ENCODE assay signal across 21 cellular contexts in genomic region chr17:61406543-61406845, GRCh38. TPM values are rescaled to one million over a fixed set of nuclear protein-coding genes. Genes with fewer than 3 reads are reported as not detected.
DNase-seq lines count a peak whose midpoint lies in the region; ATAC-seq and TF ChIP-seq lines count a peak whose summit lies in the region.
"Had no signal": no experiment of that assay in that cellular context is flagged by ENCODE, and none has a peak within 500 bp of the region (broad histone marks: within the 10 kb centered on the region; RNA-seq: fewer than 3 reads in every experiment).

No MANE protein-coding gene starts in this region.

- no peak overlapping the region for H3K4me3 ChIP-seq in ascending aorta
- peak overlapping the region; percentile 5 to 53 for H3K4me3 ChIP-seq in left lung
- H3K4me3 ChIP-seq in testis: no peak overlapping the region
- H3K4me3 ChIP-seq: body of pancreas, K562, SK-N-MC had no signal

- H3K4me1 Mint-ChIP-seq in HFFc6 (ENCODE audit: low read depth): peaks cover 61% of the 10 kb centered on the region
- peaks cover 56% of the 10 kb centered on the region for H3K4me1 Mint-ChIP-seq in stimulated activated memory B cell treated with anti-CD40 and anti-IgM and Interleukin-4, amounts not matched to agents 10 μg/mL and 1 μg/mL and 100 μg/mL, for 72 hours

- peaks cover 20% of the 10 kb centered on the region for H3K27me3 Mint-ChIP-seq in HFFc6 (ENCODE audit: insufficient read depth)
- peaks cover 83% of the 10 kb centered on the region for H3K27me3 Mint-ChIP-seq in stimulated activated memory B cell treated with anti-CD40 and anti-IgM and Interleukin-4, amounts not matched to agents 10 μg/mL and 1 μg/mL and 100 μg/mL, for 72 hours

- H3K27ac Mint-ChIP-seq in HFFc6: peak overlapping the region; percentile 93
- H3K27ac Mint-ChIP-seq in stimulated activated memory B cell treated with anti-CD40 and anti-IgM and Interleukin-4, amounts not matched to agents 10 μg/mL and 1 μg/mL and 100 μg/mL, for 72 hours: no peak overlapping the region
- H3K27ac Mint-ChIP-seq: activated CD4-positive, alpha-beta memory T cell treated with anti-CD3 and anti-CD28 coated beads for 36 hours; activated naive CD8-positive, alpha-beta T cell treated with anti-CD3 and anti-CD28 coated beads for 36 hours; stimulated activated naive CD8-positive, alpha-beta T cell treated with anti-CD3 and anti-CD28 coated beads, Interleukin-15, Interleukin-2, amounts not matched to agents 100 ng/mL and 50 ng/mL, for 24 hours; WTC11 had no signal

- H3K4me1 ChIP-seq in ascending aorta (peaks cover 0 to 37% of the 10 kb centered on the region in 2 donors), left lung (peaks cover 11 to 62% of the 10 kb centered on the region in 2 donors), testis (peaks cover 17% of the 10 kb centered on the region)

- H3K27ac ChIP-seq in ascending aorta: peak overlapping the region; percentile 48 to 92
- H3K27ac ChIP-seq in left lung: peak overlapping the region; percentile 77 to 90
- peak overlapping the region; percentile 94 to 95 for H3K27ac ChIP-seq in testis
- H3K27ac ChIP-seq: C4-2B, SK-N-MC had no signal

- 40 to 65% methylated on average over 1 of the region's 1 CpG for WGBS in testis, 2 donors

- peaks cover 14 to 31% of the 10 kb centered on the region in 2 donors for H3K36me3 ChIP-seq in ascending aorta
- peaks cover 0 to 27% of the 10 kb centered on the region in 2 donors for H3K36me3 ChIP-seq in left lung
- H3K36me3 ChIP-seq in testis (ENCODE audit: low read depth, missing control alignments): no peaks in the 10 kb centered on the region

- TF ChIP-seq CTCF in HFFc6 (IDR thresholded peaks at IDR 0.05) (no peak), ascending aorta (IDR thresholded peaks at IDR 0.05) (no peak), left lung (IDR thresholded peaks at IDR 0.05) (no peak), testis (IDR thresholded peaks at IDR 0.05) (no peak)

- H3K9me3 ChIP-seq in ascending aorta: no peaks in the 10 kb centered on the region
- no peaks in the 10 kb centered on the region for H3K9me3 ChIP-seq in left lung
- no peaks in the 10 kb centered on the region for H3K9me3 ChIP-seq in testis
- H3K9me3 ChIP-seq: body of pancreas had no signal

- peak overlapping the region; percentile 84 for H3K4me3 Mint-ChIP-seq in HFFc6
- no peak overlapping the region for H3K4me3 Mint-ChIP-seq in stimulated activated memory B cell treated with anti-CD40 and anti-IgM and Interleukin-4, amounts not matched to agents 10 μg/mL and 1 μg/mL and 100 μg/mL, for 72 hours
- H3K4me3 Mint-ChIP-seq: activated CD4-positive, alpha-beta memory T cell treated with anti-CD3 and anti-CD28 coated beads for 36 hours; activated naive CD8-positive, alpha-beta T cell treated with anti-CD3 and anti-CD28 coated beads for 36 hours; stimulated activated naive CD8-positive, alpha-beta T cell treated with anti-CD3 and anti-CD28 coated beads, Interleukin-15, Interleukin-2, amounts not matched to agents 100 ng/mL and 50 ng/mL, for 24 hours; WTC11 had no signal

- intact Hi-C loops in ascending aorta (cut with DNase I): loop anchor here (5.0 kb wide), 1 partner anchor 404 kb away; no protein-coding TSS in a partner anchor
- intact Hi-C loops in left lung (cut with DNase I): no loop called here
- intact Hi-C loops in testis (cut with DNase I; ENCODE audit: low total_unique reads): loop anchor here (10.0 kb wide), 1 partner anchor 152 kb away; no protein-coding TSS in a partner anchor

- no peak for DNase-seq in HFFc6
- DNase-seq in ascending aorta (ENCODE audit: low spot score in 2 of 2): no peak
- no peak for DNase-seq in left lung
- DNase-seq in testis: no peak
- no peak for DNase-seq in NCI-H1417 treated with DMSO at 0.1 percent for 48 hours (lab: John Stamatoyannopoulos, UW)
- no peak for DNase-seq in NCI-H82 treated with DMSO at 0.1 percent for 48 hours (lab: John Stamatoyannopoulos, UW; ENCODE audit: unreplicated experiment)
- no peak for DNase-seq in amniotic stem cell (lab: John Stamatoyannopoulos, UW)
- DNase-seq: activated CD4-positive, alpha-beta memory T cell treated with anti-CD3 and anti-CD28 coated beads for 36 hours; activated naive CD8-positive, alpha-beta T cell treated with anti-CD3 and anti-CD28 coated beads for 36 hours; NCI-H1694; NCI-H2171 treated with DMSO at 0.1 percent for 48 hours; NCI-H526; stimulated activated CD4-positive, alpha-beta T cell treated with anti-CD3 and anti-CD28 coated beads, Interleukin-4, amount 100 ng/mL, for 24 hours had no signal

- TF ChIP-seq POLR2A in testis (IDR thresholded peaks at IDR 0.05): no peak

- H3K9me3 Mint-ChIP-seq in HFFc6: no peaks in the 10 kb centered on the region
- H3K9me3 Mint-ChIP-seq in stimulated activated memory B cell treated with anti-CD40 and anti-IgM and Interleukin-4, amounts not matched to agents 10 μg/mL and 1 μg/mL and 100 μg/mL, for 72 hours: no peaks in the 10 kb centered on the region
- H3K9me3 Mint-ChIP-seq: activated CD4-positive, alpha-beta memory T cell treated with anti-CD3 and anti-CD28 coated beads for 36 hours; activated naive CD8-positive, alpha-beta T cell treated with anti-CD3 and anti-CD28 coated beads for 36 hours; stimulated activated naive CD8-positive, alpha-beta T cell treated with anti-CD3 and anti-CD28 coated beads, Interleukin-15, Interleukin-2, amounts not matched to agents 100 ng/mL and 50 ng/mL, for 24 hours; WTC11 had no signal

- H3K36me3 Mint-ChIP-seq in HFFc6 (ENCODE audit: low read depth): peaks cover 45% of the 10 kb centered on the region
- no peaks in the 10 kb centered on the region for H3K36me3 Mint-ChIP-seq in stimulated activated memory B cell treated with anti-CD40 and anti-IgM and Interleukin-4, amounts not matched to agents 10 μg/mL and 1 μg/mL and 100 μg/mL, for 72 hours
- H3K36me3 Mint-ChIP-seq: activated CD4-positive, alpha-beta memory T cell treated with anti-CD3 and anti-CD28 coated beads for 36 hours; activated naive CD8-positive, alpha-beta T cell treated with anti-CD3 and anti-CD28 coated beads for 36 hours; WTC11 had no signal

- H3K27me3 ChIP-seq in ascending aorta (no peaks in the 10 kb centered on the region), left lung (peaks cover 53 to 100% of the 10 kb centered on the region in 2 donors), testis (no peaks in the 10 kb centered on the region)

- ATAC-seq in left lung: no peak
- no peak for ATAC-seq in stimulated activated memory B cell treated with anti-CD40 and anti-IgM and Interleukin-4, amounts not matched to agents 10 μg/mL and 1 μg/mL and 100 μg/mL, for 72 hours
- ATAC-seq: body of pancreas, K562, WTC11 had no signal

RNA-seq across cellular contexts. Expression of gene TBX2, which starts 6.9 kb away (rescaled TPM):
- 10 to 100 TPM; 42.3 to 71.4 (median 67.3) TPM for total RNA-seq in HFFc6 (2021; fragmentation: NEBNext Ultra II Directional; extraction: Animal tissue kit (Norgen Biotek cat#: 25700))
- 100 TPM for total RNA-seq in ascending aorta
- total RNA-seq in left lung: 100 to 1,000 TPM; 104 to 119 TPM
- total RNA-seq in testis: 10 to 100 TPM; 20.1 to 29.6 TPM
- polyA plus RNA-seq in testis (ENCODE audit: insufficient read depth, low read depth, low replicate concordance): 14.8 TPM
- total RNA-seq: activated naive CD8-positive, alpha-beta T cell treated with anti-CD3 and anti-CD28 coated beads for 36 hours had no signal
- polyA plus RNA-seq: K562 had no signal

RNA-seq across cellular contexts. Expression of gene TBX4, which starts 45.7 kb away (rescaled TPM):
- total RNA-seq in HFFc6 (2021; fragmentation: NEBNext Ultra II Directional; extraction: Animal tissue kit (Norgen Biotek cat#: 25700)): under 1 TPM in 3 of 6 experiments, not detected in 3; 0.11 to 0.26 (median 0.18) TPM
- total RNA-seq in ascending aorta (not detected), left lung (10 to 100 TPM; 21.2 to 29.3 TPM), testis (1 to 10 TPM; 1.5 to 1.7 TPM)
- 3.2 TPM for polyA plus RNA-seq in testis (ENCODE audit: insufficient read depth, low read depth, low replicate concordance)
- total RNA-seq: activated CD4-positive, alpha-beta memory T cell treated with anti-CD3 and anti-CD28 coated beads for 36 hours; activated naive CD8-positive, alpha-beta T cell treated with anti-CD3 and anti-CD28 coated beads for 36 hours; body of pancreas; K562; renal cortical epithelial cell; WTC11 had no signal
- polyA plus RNA-seq: K562 had no signal

Comparison
In these comparisons a context has a peak if more than half of its experiments do, and no peak if none do; other contexts are left out.
1. H3K4me3 ChIP-seq: peak in left lung (2 of 2); none in ascending aorta (0 of 2) and testis (0 of 2).
2. RNA of gene TBX4, which starts 45.7 kb away (total RNA-seq): 21.2 to 29.3 TPM in left lung; 1.5 to 1.7 TPM in testis, 0.11 to 0.26 TPM in HFFc6 and not detected in ascending aorta (single experiment); every median in the first group is over 4 times any median in the second.
3. intact Hi-C loops: an anchor here in ascending aorta (5.0 kb wide) and testis (10.0 kb wide); none called in left lung.
4. Peak in every context shown above with its lines, with median percentiles within 50 percentile points of each other: H3K27ac ChIP-seq.